In genomic region chrX:140249122-140249521, GRCh38 we compare ENCODE assay signal across 1 cellular context.
TF ChIP-seq lines count a peak whose summit lies in the region.

No MANE protein-coding gene starts in this region.

TF ChIP-seq in H1, 55 proteins besides CTCF, POLR2A, EP300 and RAD21 (continued from another document):
- TF ChIP-seq KDM5A (IDR thresholded peaks at IDR 0.05; ENCODE audit: low read length): no peak
- no peak for TF ChIP-seq SAP30 (IDR thresholded peaks at IDR 0.05; ENCODE audit: insufficient read depth, insufficient replicate concordance, low read length)
- TF ChIP-seq CHD7 (IDR thresholded peaks at IDR 0.05; ENCODE audit: insufficient replicate concordance, low read length): no peak
- TF ChIP-seq RBBP5 (IDR thresholded peaks at IDR 0.05; ENCODE audit: borderline replicate concordance, low read depth, low read length): no peak
- TF ChIP-seq TCF12 (IDR thresholded peaks at IDR 0.05; ENCODE audit: low read depth, low read length): no peak
- no peak for TF ChIP-seq HDAC6 (IDR thresholded peaks at IDR 0.05; ENCODE audit: low read depth, low read length)
- no peak for TF ChIP-seq SP1 (IDR thresholded peaks at IDR 0.05; ENCODE audit: low read depth, low read length)
